Comparison of ENCODE assay signal across 20 cellular contexts in the genomic region with DNA sequence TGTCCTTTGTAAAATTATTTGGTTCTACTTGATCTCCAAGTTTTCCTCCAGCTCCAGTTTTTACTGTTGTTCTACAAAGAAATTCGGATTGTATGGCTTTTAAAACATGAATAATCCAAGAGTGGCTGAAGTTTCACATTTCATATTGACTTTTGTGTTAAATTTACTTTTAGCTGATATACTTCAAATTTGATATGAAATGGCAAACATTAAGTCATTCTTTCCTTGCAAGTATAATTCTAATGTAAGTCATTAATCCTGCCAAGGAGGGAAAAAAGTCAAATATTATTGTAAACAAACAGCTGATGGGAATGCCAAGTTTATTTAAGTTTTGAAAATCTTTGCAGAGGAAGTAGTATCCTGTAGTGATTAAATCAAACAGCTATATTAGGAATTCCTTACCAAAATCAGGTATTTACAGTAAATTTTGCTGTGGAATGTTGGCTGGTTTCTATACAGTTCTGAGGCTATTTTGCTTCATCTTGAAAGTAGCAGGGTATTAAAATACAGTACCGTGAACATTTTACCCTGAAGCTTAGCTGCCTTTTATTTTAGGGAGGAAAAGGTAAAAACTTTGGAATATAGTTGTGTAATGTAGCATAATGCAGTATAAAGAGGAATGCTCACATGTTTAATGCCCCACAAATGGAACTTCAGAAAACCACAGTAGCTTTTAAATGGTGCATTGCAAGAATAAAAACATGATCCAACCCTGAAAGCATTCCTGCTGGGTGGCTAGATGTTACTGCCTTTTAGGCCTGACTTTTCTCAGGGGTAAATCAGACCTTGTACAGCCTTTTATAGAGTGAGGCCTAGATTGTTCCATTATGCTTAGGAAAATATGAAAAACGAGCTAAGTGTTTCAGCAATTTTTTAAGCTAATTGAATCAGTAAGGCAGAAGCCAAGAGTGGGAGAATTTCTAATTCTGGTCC.
DNase-seq lines count a peak whose midpoint lies in the region; FAIRE-seq and TF ChIP-seq lines count a peak whose summit lies in the region.
"Had no signal": no experiment of that assay in that cellular context is flagged by ENCODE, and none has a peak within 500 bp of the region (broad histone marks: within the 10 kb centered on the region; RNA-seq: fewer than 3 reads in every experiment).

No MANE protein-coding gene starts in this region.

- H3K4me1 Mint-ChIP-seq in HFFc6 (ENCODE audit: low read depth) (peaks cover 47% of the 10 kb centered on the region), nephron (peaks cover 51% of the 10 kb centered on the region)
- H3K4me1 Mint-ChIP-seq in activated T-helper 1 cell treated with anti-CD3 and anti-CD28 coated beads, Interleukin-12 subunit alpha, Interleukin-12 subunit beta, Interleukin-2, Interleukin-4 antibody, amounts not matched to agents 30 ng/mL and 10 ng/mL and 1 ng/mL, durations not matched to agents 14 hours and 24 hours and 36 hours (ENCODE audit: low read depth), result no peaks in the 10 kb centered on the region

- H3K27me3 ChIP-seq in Peyer's patch (no peaks in the 10 kb centered on the region), uterus (no peaks in the 10 kb centered on the region)
- H3K27me3 ChIP-seq: adrenal gland, heart left ventricle, sigmoid colon had no signal

- DNase-seq in HFFc6, result peak; percentile 71
- peak; percentile 85 for DNase-seq in choroid plexus epithelial cell (ENCODE audit: low read depth)
- no peak for DNase-seq in activated T-helper 1 cell treated with anti-CD3 and anti-CD28 coated beads, Interleukin-12 subunit alpha, Interleukin-12 subunit beta, Interleukin-2, Interleukin-4 antibody, amounts not matched to agents 30 ng/mL and 10 ng/mL and 1 ng/mL, durations not matched to agents 14 hours and 24 hours and 36 hours (ENCODE audit: low spot score)
- DNase-seq in Peyer's patch, result no peak
- DNase-seq in uterus, result no peak
- no peak for DNase-seq in HTR-8/SVneo (ENCODE audit: insufficient read length, low spot score)
- DNase-seq: activated CD8-positive, alpha-beta memory T cell treated with anti-CD3 and anti-CD28 coated beads for 24 hours; adrenal gland; CD4-positive, alpha-beta T cell; cortex of kidney; heart left ventricle; KG1; NCI-H2171 treated with DMSO at 0.1 percent for 48 hours; sigmoid colon; stimulated activated CD4-positive, alpha-beta T cell treated with anti-CD3 and anti-CD28 coated beads, Interleukin-4, amount 100 ng/mL, for 1 hour; T-helper 1 cell had no signal

- H3K4me3 ChIP-seq in choroid plexus epithelial cell (ENCODE audit: low read depth, low read length), result no peak overlapping the region
- no peak overlapping the region for H3K4me3 ChIP-seq in Peyer's patch
- H3K4me3 ChIP-seq in uterus, result no peak overlapping the region
- H3K4me3 ChIP-seq: adrenal gland, heart left ventricle, sigmoid colon had no signal

- H3K36me3 Mint-ChIP-seq in HFFc6 (ENCODE audit: low read depth), result no peaks in the 10 kb centered on the region
- H3K36me3 Mint-ChIP-seq in nephron (ENCODE audit: low read depth), result no peaks in the 10 kb centered on the region
- no peaks in the 10 kb centered on the region for H3K36me3 Mint-ChIP-seq in activated T-helper 1 cell treated with anti-CD3 and anti-CD28 coated beads, Interleukin-12 subunit alpha, Interleukin-12 subunit beta, Interleukin-2, Interleukin-4 antibody, amounts not matched to agents 30 ng/mL and 10 ng/mL and 1 ng/mL, durations not matched to agents 14 hours and 24 hours and 36 hours (ENCODE audit: low read depth)
- H3K36me3 Mint-ChIP-seq: WTC11 had no signal

- intact Hi-C loops in activated T-helper 1 cell treated with anti-CD3 and anti-CD28 coated beads, Interleukin-12 subunit alpha, Interleukin-12 subunit beta, Interleukin-2, Interleukin-4 antibody, amounts not matched to agents 30 ng/mL and 10 ng/mL and 1 ng/mL, durations not matched to agents 14 hours and 24 hours and 36 hours (cut with micrococcal nuclease), result no loop called here
- intact Hi-C loops in uterus (cut with DNase I; ENCODE audit: low total_unique reads), result no loop called here

- TF ChIP-seq CTCF in HFFc6 (IDR thresholded peaks at IDR 0.05) (no peak), choroid plexus epithelial cell (conservative IDR thresholded peaks at IDR 0.05; ENCODE audit: low read depth, low read length) (no peak), nephron (IDR thresholded peaks at IDR 0.05; ENCODE audit: unreplicated experiment in 3 of 3) (no peak), Peyer's patch (IDR thresholded peaks at IDR 0.05) (no peak), uterus (IDR thresholded peaks at IDR 0.05) (no peak)

- no peaks in the 10 kb centered on the region for H3K9me3 ChIP-seq in Peyer's patch
- H3K9me3 ChIP-seq in uterus, result no peaks in the 10 kb centered on the region
- H3K9me3 ChIP-seq: adrenal gland, heart left ventricle, sigmoid colon had no signal

- TF ChIP-seq POLR2A in Peyer's patch (IDR thresholded peaks at IDR 0.05) (no peak), uterus (IDR thresholded peaks at IDR 0.05) (no peak)

- H3K36me3 ChIP-seq in Peyer's patch (no peaks in the 10 kb centered on the region), uterus (no peaks in the 10 kb centered on the region)
- H3K36me3 ChIP-seq: adrenal gland, heart left ventricle, sigmoid colon had no signal

- H3K4me3 Mint-ChIP-seq in HFFc6 (0 out of 2 replicates have a peak overlapping the region, but pooled peaks have one; percentile 1), nephron (no peak overlapping the region)
- no peak overlapping the region for H3K4me3 Mint-ChIP-seq in activated T-helper 1 cell treated with anti-CD3 and anti-CD28 coated beads, Interleukin-12 subunit alpha, Interleukin-12 subunit beta, Interleukin-2, Interleukin-4 antibody, amounts not matched to agents 30 ng/mL and 10 ng/mL and 1 ng/mL, durations not matched to agents 14 hours and 24 hours and 36 hours
- H3K4me3 Mint-ChIP-seq: CD4-positive, alpha-beta T cell; WTC11 had no signal

- H3K9me3 Mint-ChIP-seq in HFFc6, result no peaks in the 10 kb centered on the region
- H3K9me3 Mint-ChIP-seq in nephron, result no peaks in the 10 kb centered on the region
- H3K9me3 Mint-ChIP-seq in activated T-helper 1 cell treated with anti-CD3 and anti-CD28 coated beads, Interleukin-12 subunit alpha, Interleukin-12 subunit beta, Interleukin-2, Interleukin-4 antibody, amounts not matched to agents 30 ng/mL and 10 ng/mL and 1 ng/mL, durations not matched to agents 14 hours and 24 hours and 36 hours, result no peaks in the 10 kb centered on the region
- H3K9me3 Mint-ChIP-seq: activated T-helper 2 cell treated with anti-CD3 and anti-CD28 coated beads, Interferon-gamma antibody, Interleukin-2, Interleukin-4, amounts not matched to agents 10 μg/mL and 5 μg/mL and 100 μg/mL, durations not matched to agents 14 hours and 24 hours and 36 hours; CD4-positive, alpha-beta T cell; WTC11 had no signal

- H3K27ac Mint-ChIP-seq in HFFc6, result peak overlapping the region; percentile 80
- H3K27ac Mint-ChIP-seq in nephron, result peak overlapping the region in 2 of 3 experiments; percentile 27 to 46
- H3K27ac Mint-ChIP-seq in activated T-helper 1 cell treated with anti-CD3 and anti-CD28 coated beads, Interleukin-12 subunit alpha, Interleukin-12 subunit beta, Interleukin-2, Interleukin-4 antibody, amounts not matched to agents 30 ng/mL and 10 ng/mL and 1 ng/mL, durations not matched to agents 14 hours and 24 hours and 36 hours, result no peak overlapping the region
- H3K27ac Mint-ChIP-seq: activated T-helper 2 cell treated with anti-CD3 and anti-CD28 coated beads, Interferon-gamma antibody, Interleukin-2, Interleukin-4, amounts not matched to agents 10 μg/mL and 5 μg/mL and 100 μg/mL, durations not matched to agents 14 hours and 24 hours and 36 hours; CD4-positive, alpha-beta T cell; WTC11 had no signal

- H3K4me1 ChIP-seq in Peyer's patch, result no peaks in the 10 kb centered on the region
- H3K4me1 ChIP-seq in uterus, result no peaks in the 10 kb centered on the region
- H3K4me1 ChIP-seq: adrenal gland had no signal

- FAIRE-seq in HTR-8/SVneo (lab: Jason Lieb, UNC), result no peak
- FAIRE-seq: keratinocyte had no signal

- H3K27ac ChIP-seq in Peyer's patch (no peak overlapping the region), uterus (peak overlapping the region in 1 of 2 donors; percentile 36)
- H3K27ac ChIP-seq: adrenal gland had no signal

- H3K27me3 Mint-ChIP-seq in HFFc6 (ENCODE audit: insufficient read depth), result no peaks in the 10 kb centered on the region; the same call in 1 of the 2 replicates
- H3K27me3 Mint-ChIP-seq in nephron (ENCODE audit: low read depth), result no peaks in the 10 kb centered on the region
- no peaks in the 10 kb centered on the region for H3K27me3 Mint-ChIP-seq in activated T-helper 1 cell treated with anti-CD3 and anti-CD28 coated beads, Interleukin-12 subunit alpha, Interleukin-12 subunit beta, Interleukin-2, Interleukin-4 antibody, amounts not matched to agents 30 ng/mL and 10 ng/mL and 1 ng/mL, durations not matched to agents 14 hours and 24 hours and 36 hours (ENCODE audit: insufficient read depth)
- H3K27me3 Mint-ChIP-seq: CD4-positive, alpha-beta T cell had no signal

Comparison
In these comparisons a context has a peak if more than half of its experiments do, and no peak if none do; other contexts are left out.
1. DNase-seq: peak in HFFc6 (single experiment) and choroid plexus epithelial cell (single experiment); none in activated T-helper 1 cell treated with anti-CD3 and anti-CD28 coated beads, Interleukin-12 subunit alpha, Interleukin-12 subunit beta, Interleukin-2, Interleukin-4 antibody, amounts not matched to agents 30 ng/mL and 10 ng/mL and 1 ng/mL, durations not matched to agents 14 hours and 24 hours and 36 hours (single experiment), Peyer's patch (0 of 3), uterus (0 of 2) and HTR-8/SVneo (single experiment).